Comparison of ENCODE assay signal across 15 cellular contexts in the genomic region with DNA sequence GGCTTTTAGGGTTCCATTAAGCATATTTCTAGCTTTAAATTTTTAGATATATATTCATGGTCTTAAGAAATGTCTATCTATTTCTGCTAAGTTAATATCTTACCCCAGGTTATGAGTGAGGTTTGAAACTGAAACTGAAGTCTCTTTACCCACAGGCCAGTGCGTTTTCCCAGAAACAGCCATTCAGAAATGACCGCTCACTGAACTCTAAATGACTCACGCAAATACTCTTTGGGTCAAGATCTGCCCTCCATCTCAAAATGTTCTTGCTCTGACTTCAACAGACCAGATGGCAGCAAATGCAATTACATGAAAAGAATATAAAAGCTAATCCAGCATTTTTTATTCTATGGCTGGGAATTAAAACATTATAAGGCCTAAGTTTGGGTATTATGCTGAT.
A peak's percentile ranks its signal among the peaks of the same experiment; 100 is the strongest.
DNase-seq lines count a peak whose midpoint lies in the region; ATAC-seq, FAIRE-seq and TF ChIP-seq lines count a peak whose summit lies in the region.
"Had no signal": no experiment of that assay in that cellular context is flagged by ENCODE, and none has a peak within 500 bp of the region (broad histone marks: within the 10 kb centered on the region; RNA-seq: fewer than 3 reads in every experiment).

No MANE protein-coding gene starts in this region.

- in situ Hi-C loops in transverse colon (cut with MboI; ENCODE audit: low pct_ligation_motif_present in 1 of 4, low pct_unique_long_range_greater_than_20kb in 1 of 4, low sequenced_read_pairs in 3 of 4) = no loop called here

- intact Hi-C loops in transverse colon (cut with DNase I; ENCODE audit: low total_unique reads) = no loop called here

- FAIRE-seq in GM12891 (lab: Jason Lieb, UNC) = no peak
- FAIRE-seq: urothelium cell line had no signal

- H3K4me3 ChIP-seq in AG04450 (ENCODE audit: low read depth, low read length) = no peak overlapping the region
- H3K4me3 ChIP-seq in fibroblast of villous mesenchyme (ENCODE audit: low read depth, low read length) = no peak overlapping the region
- H3K4me3 ChIP-seq in transverse colon = no peak overlapping the region
- H3K4me3 ChIP-seq: HAP-1 had no signal

- H3K27me3 ChIP-seq in AG04450 (ENCODE audit: control insufficient read depth, insufficient read depth, low read length) (no peaks in the 10 kb centered on the region), transverse colon (no peaks in the 10 kb centered on the region)

- 75 to 83% methylated on average over 3 of the region's 3 CpGs for WGBS in transverse colon (ENCODE audit: low coverage in 1 of 2), 2 donors

- no peaks in the 10 kb centered on the region for H3K36me3 ChIP-seq in transverse colon
- H3K36me3 ChIP-seq: HAP-1 had no signal

- TF ChIP-seq EP300 in transverse colon (IDR thresholded peaks at IDR 0.05; ENCODE audit: low read depth) = no peak

- H3K4me1 ChIP-seq in transverse colon = peaks cover 0 to 7% (median 2%) of the 10 kb centered on the region in 4 donors
- H3K4me1 ChIP-seq: HAP-1 had no signal

- H3K27ac ChIP-seq in AG04450 (ENCODE audit: low read depth, low read length) (no peak overlapping the region), transverse colon (peak overlapping the region in 1 of 4 donors; percentile 45)

- ATAC-seq in GM21423 (IDR thresholded peaks at IDR 0.05; ENCODE audit: unreplicated experiment) = peak; percentile 86
- ATAC-seq: esophagus mucosa had no signal

- DNase-seq in AG04450 (ENCODE audit: low read depth, low spot score) (peak; percentile 11), OCI-M1 (lab: John Stamatoyannopoulos, UW) (peak; percentile 89), fibroblast of villous mesenchyme (ENCODE audit: low read depth) (peak; percentile 85), cerebellar nuclear complex (lab: John Stamatoyannopoulos, UW) (no peak), GM12891 (ENCODE audit: insufficient read length, low spot score) (no peak), transverse colon (no peak), superior temporal gyrus (ENCODE audit: extremely low spot score) (no peak)
- DNase-seq: activated naive CD4-positive, alpha-beta T cell treated with Interleukin-2 at 50 U/mL for 16 hours; NCI-H1694 treated with DMSO at 0.1 percent for 48 hours; NCI-H774; SHP77 treated with DMSO at 0.1 percent for 48 hours had no signal

- no peak for TF ChIP-seq POLR2A in GM12891 (IDR thresholded peaks at IDR 0.05; ENCODE audit: low read depth, low read length)
- TF ChIP-seq POLR2A in transverse colon (IDR thresholded peaks at IDR 0.05) = no peak

- TF ChIP-seq CTCF in AG04450 (IDR thresholded peaks at IDR 0.05; ENCODE audit: low read depth, low read length) = no peak
- TF ChIP-seq CTCF in fibroblast of villous mesenchyme (IDR thresholded peaks at IDR 0.05; ENCODE audit: insufficient read depth, low read depth, low read length) = no peak
- no peak for TF ChIP-seq CTCF in transverse colon (IDR thresholded peaks at IDR 0.05)

- no peaks in the 10 kb centered on the region for H3K9me3 ChIP-seq in AG04450 (ENCODE audit: control insufficient read depth, insufficient read depth, low read length)
- no peaks in the 10 kb centered on the region for H3K9me3 ChIP-seq in transverse colon
- H3K9me3 ChIP-seq: HAP-1 had no signal

- POLR2A ChIA-PET in AG04450 (lab: Yijun Ruan, JAX) = no interaction called here

- CTCF ChIA-PET in AG04450 (lab: Charles Lee) = no interaction called here

TF ChIP-seq in GM12891, 5 proteins besides CTCF, POLR2A, EP300 and RAD21:
- TF ChIP-seq POU2F2 (IDR thresholded peaks at IDR 0.05; ENCODE audit: low read depth, low read length) = no peak

Comparison
In these comparisons a context has a peak if more than half of its experiments do, and no peak if none do; other contexts are left out.
1. DNase-seq: peak in AG04450 (single experiment), OCI-M1 (single experiment) and fibroblast of villous mesenchyme (single experiment); none in cerebellar nuclear complex (0 of 2), GM12891 (single experiment), transverse colon (single experiment) and superior temporal gyrus (single experiment).